8 cellular contexts compared by ENCODE assay signal in genomic region chr11:64489831-64490441, GRCh38.
DNase-seq lines count a peak whose midpoint lies in the region; ATAC-seq and TF ChIP-seq lines count a peak whose summit lies in the region.

No MANE protein-coding gene starts in this region.

- intact Hi-C loops in ascending aorta (cut with DNase I) = loop anchor here (1.0 kb wide), 1 partner anchor 163 kb away; no protein-coding TSS in a partner anchor

- H3K4me3 ChIP-seq in ascending aorta = no peak overlapping the region
- no peak overlapping the region for H3K4me3 ChIP-seq in iPS DF 6.9 (ENCODE audit: low read length)

- H3K27ac ChIP-seq in ascending aorta (no peak overlapping the region), iPS DF 6.9 (ENCODE audit: low read length) (no peak overlapping the region)

- H3K36me3 ChIP-seq in ascending aorta (no peaks in the 10 kb centered on the region), iPS DF 6.9 (ENCODE audit: control insufficient read depth, insufficient read depth, low read length) (no peaks in the 10 kb centered on the region)

- H3K27me3 ChIP-seq in ascending aorta = no peaks in the 10 kb centered on the region
- H3K27me3 ChIP-seq in iPS DF 6.9 (ENCODE audit: control insufficient read depth, insufficient read depth, low read length) = peaks cover 5% of the 10 kb centered on the region; the same call in 1 of the 2 replicates

- DNase-seq in D341Med (ENCODE audit: low spot score) = peak; percentile 83
- peak; percentile 69 for DNase-seq in KBM-7
- DNase-seq in SKM-1 (lab: John Stamatoyannopoulos, UW; ENCODE audit: unreplicated experiment) = peak; percentile 14
- peak in 1 of 2 donors; percentile 69 for DNase-seq in ascending aorta (ENCODE audit: low spot score in 2 of 2)
- peak; percentile 50 for DNase-seq in iPS DF 6.9 (ENCODE audit: low read depth, low spot score)
- peak; percentile 35 for DNase-seq in stimulated activated CD4-positive, alpha-beta T cell treated with anti-CD3 and anti-CD28 coated beads, Interleukin-12 subunit alpha, Interleukin-12 subunit beta, amount 100 ng/mL, for 4 hours
- no peak for DNase-seq in epidermal melanocyte (ENCODE audit: insufficient read length, low spot score)

- peak; percentile 62 to 63 (median 63) for TF ChIP-seq CTCF in ascending aorta (IDR thresholded peaks at IDR 0.05)

- WGBS in iPS DF 6.9 (ENCODE audit: insufficient coverage, insufficient read length) = no CpG with 5 or more reads among the region's 26 CpGs

- in situ Hi-C loops in KBM-7 (cut with MboI; ENCODE audit: low pct_unique_long_range_greater_than_20kb, low sequenced_read_pairs) = no loop called here

- H3K9me3 ChIP-seq in ascending aorta (no peaks in the 10 kb centered on the region), iPS DF 6.9 (ENCODE audit: control insufficient read depth, insufficient read depth, low read length) (no peaks in the 10 kb centered on the region)

- ATAC-seq in GM18858 (IDR thresholded peaks at IDR 0.05; ENCODE audit: unreplicated experiment) = no peak

- H3K4me1 ChIP-seq in ascending aorta (no peaks in the 10 kb centered on the region), iPS DF 6.9 (ENCODE audit: control insufficient read depth, insufficient read depth, low read length) (no peaks in the 10 kb centered on the region)
